Comparison of ENCODE assay signal across 11 cellular contexts in genomic region chr1:169668000-169668596, GRCh38. TPM values are rescaled to one million over a fixed set of nuclear protein-coding genes. Genes with fewer than 3 reads are reported as not detected.
DNase-seq lines count a peak whose midpoint lies in the region; ATAC-seq and TF ChIP-seq lines count a peak whose summit lies in the region.
"Not testable (repeated sequence)": the region's sequence is repeated elsewhere in the genome, so short reads cannot be mapped to it uniquely, and the experiment has no call there.
"Had no signal": no experiment of that assay in that cellular context is flagged by ENCODE, and none has a peak within 500 bp of the region (broad histone marks: within the 10 kb centered on the region; RNA-seq: fewer than 3 reads in every experiment).

No MANE protein-coding gene starts in this region.

- ATAC-seq in activated CD4-positive, alpha-beta T cell treated with anti-CD3 and anti-CD28 coated beads for 36 hours, result peak; percentile 20
- ATAC-seq in natural killer cell, result not testable (repeated sequence)
- peak; percentile 40 for ATAC-seq in stimulated activated naive CD8-positive, alpha-beta T cell treated with anti-CD3 and anti-CD28 coated beads, Interleukin-15, amount 100 ng/mL, for 72 hours

- CTCF ChIA-PET in activated CD4-positive, alpha-beta T cell treated with anti-CD3 and anti-CD28 coated beads for 36 hours (lab: Charles Lee), result interaction anchor here (1.2 to 1.4 kb wide), 2 partner anchors 55 to 67 kb away, joined by 3 to 5 read pairs; no protein-coding TSS in a partner anchor

- DNase-seq in CD14-positive monocyte (ENCODE audit: low spot score); activated CD4-positive, alpha-beta T cell treated with anti-CD3 and anti-CD28 coated beads for 36 hours; activated T-cell treated with anti-CD3 and anti-CD28 coated beads, Interleukin-2, amount 50 U/mL, for 24 hours; natural killer cell; stimulated activated naive CD8-positive, alpha-beta T cell treated with anti-CD3 and anti-CD28 coated beads, Interleukin-15, amount 100 ng/mL, for 72 hours: not testable (repeated sequence)

- H3K27ac Mint-ChIP-seq in CD14-positive monocyte, result peak overlapping the region; percentile 90 to 99 (median 96)
- peak overlapping the region; percentile 94 for H3K27ac Mint-ChIP-seq in activated CD4-positive, alpha-beta T cell treated with anti-CD3 and anti-CD28 coated beads for 36 hours
- H3K27ac Mint-ChIP-seq in activated T-cell treated with anti-CD3 and anti-CD28 coated beads, Interleukin-2, amount 50 U/mL, for 24 hours, result peak overlapping the region; percentile 96
- H3K27ac Mint-ChIP-seq in activated naive CD4-positive, alpha-beta T cell treated with anti-CD3 and anti-CD28 coated beads, Interleukin-2, amount 50 U/mL, for 24 hours, result peak overlapping the region; percentile 99
- H3K27ac Mint-ChIP-seq in dendritic cell treated with granulocyte-macrophage colony-stimulating factor and Interleukin-4, amounts not matched to agents 40 ng/mL and 50 ng/mL, for 4 days, result peak overlapping the region; percentile 59
- H3K27ac Mint-ChIP-seq in natural killer cell, result peak overlapping the region; percentile 86 to 87
- H3K27ac Mint-ChIP-seq in stimulated activated naive CD8-positive, alpha-beta T cell treated with anti-CD3 and anti-CD28 coated beads, Interleukin-15, amount 100 ng/mL, for 72 hours, result peak overlapping the region; percentile 89 to 97

- not testable (repeated sequence) for H3K27me3 Mint-ChIP-seq in CD14-positive monocyte (ENCODE audit: low read depth in 3 of 3); activated CD4-positive, alpha-beta T cell treated with anti-CD3 and anti-CD28 coated beads for 36 hours; activated T-cell treated with anti-CD3 and anti-CD28 coated beads, Interleukin-2, amount 50 U/mL, for 24 hours; activated naive CD4-positive, alpha-beta T cell treated with anti-CD3 and anti-CD28 coated beads, Interleukin-2, amount 50 U/mL, for 24 hours; dendritic cell treated with granulocyte-macrophage colony-stimulating factor and Interleukin-4, amounts not matched to agents 40 ng/mL and 50 ng/mL, for 4 days; natural killer cell (ENCODE audit: low read depth in 2 of 2); stimulated activated naive CD8-positive, alpha-beta T cell treated with anti-CD3 and anti-CD28 coated beads, Interleukin-15, amount 100 ng/mL, for 72 hours

- H3K36me3 Mint-ChIP-seq in CD14-positive monocyte; dendritic cell treated with granulocyte-macrophage colony-stimulating factor and Interleukin-4, amounts not matched to agents 40 ng/mL and 50 ng/mL, for 4 days (ENCODE audit: low read depth); natural killer cell: not testable (repeated sequence)
- peaks cover 33% of the 10 kb centered on the region for H3K36me3 Mint-ChIP-seq in activated CD4-positive, alpha-beta T cell treated with anti-CD3 and anti-CD28 coated beads for 36 hours (ENCODE audit: low read depth)
- peaks cover 38% of the 10 kb centered on the region for H3K36me3 Mint-ChIP-seq in activated T-cell treated with anti-CD3 and anti-CD28 coated beads, Interleukin-2, amount 50 U/mL, for 24 hours (ENCODE audit: low read depth)
- peaks cover 13% of the 10 kb centered on the region for H3K36me3 Mint-ChIP-seq in activated naive CD4-positive, alpha-beta T cell treated with anti-CD3 and anti-CD28 coated beads, Interleukin-2, amount 50 U/mL, for 24 hours

- H3K9me3 ChIP-seq in KOPT-K1 (ENCODE audit: insufficient read depth, low read length, poor library complexity, severe bottlenecking), result peaks cover 15% of the 10 kb centered on the region

- H3K4me3 Mint-ChIP-seq in CD14-positive monocyte, result peak overlapping the region; percentile 73 to 87
- H3K4me3 Mint-ChIP-seq in activated CD4-positive, alpha-beta T cell treated with anti-CD3 and anti-CD28 coated beads for 36 hours, result peak overlapping the region; percentile 60
- peak overlapping the region; percentile 68 for H3K4me3 Mint-ChIP-seq in activated T-cell treated with anti-CD3 and anti-CD28 coated beads, Interleukin-2, amount 50 U/mL, for 24 hours
- H3K4me3 Mint-ChIP-seq in activated naive CD4-positive, alpha-beta T cell treated with anti-CD3 and anti-CD28 coated beads, Interleukin-2, amount 50 U/mL, for 24 hours, result peak overlapping the region; percentile 76
- H3K4me3 Mint-ChIP-seq in dendritic cell treated with granulocyte-macrophage colony-stimulating factor and Interleukin-4, amounts not matched to agents 40 ng/mL and 50 ng/mL, for 4 days, result not testable (repeated sequence)
- peak overlapping the region; percentile 69 for H3K4me3 Mint-ChIP-seq in natural killer cell
- H3K4me3 Mint-ChIP-seq in stimulated activated naive CD8-positive, alpha-beta T cell treated with anti-CD3 and anti-CD28 coated beads, Interleukin-15, amount 100 ng/mL, for 72 hours, result peak overlapping the region; percentile 72 to 76

- H3K36me3 ChIP-seq in KOPT-K1 (ENCODE audit: insufficient read depth, low read length), result not testable (repeated sequence)

- peak overlapping the region; percentile 52 for H3K27ac ChIP-seq in KOPT-K1 (ENCODE audit: low read depth, low read length, poor library complexity, severe bottlenecking)

- intact Hi-C loops in CD14-positive monocyte (cut with micrococcal nuclease); dendritic cell treated with granulocyte-macrophage colony-stimulating factor and Interleukin-4, amounts not matched to agents 40 ng/mL and 50 ng/mL, for 4 days (cut with micrococcal nuclease); natural killer cell (cut with micrococcal nuclease): not testable (repeated sequence)
- intact Hi-C loops in activated CD4-positive, alpha-beta T cell treated with anti-CD3 and anti-CD28 coated beads for 36 hours (cut with DNase I, micrococcal nuclease), result loop anchor here (1.0 to 2.0 kb wide), 2 partner anchors 13 to 25 kb away; no protein-coding TSS in a partner anchor

- peaks cover 38% of the 10 kb centered on the region for H3K4me1 Mint-ChIP-seq in CD14-positive monocyte
- peaks cover 61% of the 10 kb centered on the region for H3K4me1 Mint-ChIP-seq in activated CD4-positive, alpha-beta T cell treated with anti-CD3 and anti-CD28 coated beads for 36 hours
- peaks cover 64% of the 10 kb centered on the region for H3K4me1 Mint-ChIP-seq in activated T-cell treated with anti-CD3 and anti-CD28 coated beads, Interleukin-2, amount 50 U/mL, for 24 hours (ENCODE audit: low read depth)
- peaks cover 66% of the 10 kb centered on the region for H3K4me1 Mint-ChIP-seq in activated naive CD4-positive, alpha-beta T cell treated with anti-CD3 and anti-CD28 coated beads, Interleukin-2, amount 50 U/mL, for 24 hours
- peaks cover 26% of the 10 kb centered on the region for H3K4me1 Mint-ChIP-seq in dendritic cell treated with granulocyte-macrophage colony-stimulating factor and Interleukin-4, amounts not matched to agents 40 ng/mL and 50 ng/mL, for 4 days (ENCODE audit: low read depth)
- peaks cover 42 to 54% of the 10 kb centered on the region in 2 donors for H3K4me1 Mint-ChIP-seq in natural killer cell
- H3K4me1 Mint-ChIP-seq in stimulated activated naive CD8-positive, alpha-beta T cell treated with anti-CD3 and anti-CD28 coated beads, Interleukin-15, amount 100 ng/mL, for 72 hours, result peaks cover 70% of the 10 kb centered on the region

- not testable (repeated sequence) for H3K9me3 Mint-ChIP-seq in CD14-positive monocyte; activated CD4-positive, alpha-beta T cell treated with anti-CD3 and anti-CD28 coated beads for 36 hours (ENCODE audit: low read depth); activated naive CD4-positive, alpha-beta T cell treated with anti-CD3 and anti-CD28 coated beads, Interleukin-2, amount 50 U/mL, for 24 hours; dendritic cell treated with granulocyte-macrophage colony-stimulating factor and Interleukin-4, amounts not matched to agents 40 ng/mL and 50 ng/mL, for 4 days; natural killer cell
- peaks cover 14% of the 10 kb centered on the region for H3K9me3 Mint-ChIP-seq in activated T-cell treated with anti-CD3 and anti-CD28 coated beads, Interleukin-2, amount 50 U/mL, for 24 hours
- peaks cover 13 to 15% of the 10 kb centered on the region in 2 donors for H3K9me3 Mint-ChIP-seq in stimulated activated naive CD8-positive, alpha-beta T cell treated with anti-CD3 and anti-CD28 coated beads, Interleukin-15, amount 100 ng/mL, for 72 hours

- not testable (repeated sequence) for TF ChIP-seq CTCF in CD14-positive monocyte (IDR thresholded peaks at IDR 0.05); natural killer cell (IDR thresholded peaks at IDR 0.05)

- POLR2A ChIA-PET in activated CD4-positive, alpha-beta T cell treated with anti-CD3 and anti-CD28 coated beads for 36 hours (lab: Charles Lee), result not testable (repeated sequence)

RNA-seq across cellular contexts. Expression of gene SELP, which starts 38.2 kb away (rescaled TPM):
- 1 to 10 TPM in 1 of 2 donors, under 1 TPM in 1; 0.84 to 1.4 TPM for polyA plus RNA-seq in CD14-positive monocyte
- 1 to 10 TPM in 1 of 2 experiments, under 1 TPM in 1; 0.50 to 1.4 TPM for total RNA-seq in activated CD4-positive, alpha-beta T cell treated with anti-CD3 and anti-CD28 coated beads for 36 hours
- 1 to 10 TPM; 1.5 to 5.4 (median 2.5) TPM for total RNA-seq in natural killer cell
- total RNA-seq: Caco-2, Daoy had no signal
- polyA plus RNA-seq: BJ had no signal

RNA-seq across cellular contexts. Expression of gene SELL, which starts 43.3 kb away (rescaled TPM):
- polyA plus RNA-seq in CD14-positive monocyte, result 1,000 to 10,000 TPM; 1,118 to 1,885 TPM
- 100 to 1,000 TPM; 206 to 262 TPM for total RNA-seq in activated CD4-positive, alpha-beta T cell treated with anti-CD3 and anti-CD28 coated beads for 36 hours
- 100 to 1,000 TPM; 149 to 190 (median 165) TPM for total RNA-seq in natural killer cell
- total RNA-seq: Caco-2 had no signal
